In genomic region chr16:31872201-31872600, GRCh38 we compare ENCODE assay signal across 14 cellular contexts. TPM values are rescaled to one million over a fixed set of nuclear protein-coding genes. Genes with fewer than 3 reads are reported as not detected.
DNase-seq lines count a peak whose midpoint lies in the region; ATAC-seq and TF ChIP-seq lines count a peak whose summit lies in the region.
"Had no signal": no experiment of that assay in that cellular context is flagged by ENCODE, and none has a peak within 500 bp of the region (broad histone marks: within the 10 kb centered on the region; RNA-seq: fewer than 3 reads in every experiment).

No MANE protein-coding gene starts in this region.

- peaks cover 27% of the 10 kb centered on the region for H3K36me3 Mint-ChIP-seq in stimulated activated naive CD8-positive, alpha-beta T cell treated with anti-CD3 and anti-CD28 coated beads, Interleukin-15, Interleukin-2, amounts not matched to agents 100 ng/mL and 50 ng/mL, for 24 hours (ENCODE audit: low read depth)
- peaks cover 31% of the 10 kb centered on the region for H3K36me3 Mint-ChIP-seq in activated CD8-positive, alpha-beta T cell treated with anti-CD3 and anti-CD28 coated beads for 36 hours (ENCODE audit: low read depth)
- H3K36me3 Mint-ChIP-seq in memory B cell (peaks cover 5% of the 10 kb centered on the region), type B pancreatic cell (peaks cover under 1% of the 10 kb centered on the region)

- no peaks in the 10 kb centered on the region for H3K9me3 Mint-ChIP-seq in stimulated activated naive CD8-positive, alpha-beta T cell treated with anti-CD3 and anti-CD28 coated beads, Interleukin-15, Interleukin-2, amounts not matched to agents 100 ng/mL and 50 ng/mL, for 24 hours
- no peaks in the 10 kb centered on the region for H3K9me3 Mint-ChIP-seq in activated CD8-positive, alpha-beta T cell treated with anti-CD3 and anti-CD28 coated beads for 36 hours
- H3K9me3 Mint-ChIP-seq in memory B cell, result no peaks in the 10 kb centered on the region
- no peaks in the 10 kb centered on the region for H3K9me3 Mint-ChIP-seq in type B pancreatic cell

- H3K27ac Mint-ChIP-seq in stimulated activated naive CD8-positive, alpha-beta T cell treated with anti-CD3 and anti-CD28 coated beads, Interleukin-15, Interleukin-2, amounts not matched to agents 100 ng/mL and 50 ng/mL, for 24 hours, result peak overlapping the region; percentile 8
- H3K27ac Mint-ChIP-seq in activated CD8-positive, alpha-beta T cell treated with anti-CD3 and anti-CD28 coated beads for 36 hours, result peak overlapping the region; percentile 96
- H3K27ac Mint-ChIP-seq in memory B cell, result peak overlapping the region; percentile 93
- peak overlapping the region; percentile 42 for H3K27ac Mint-ChIP-seq in type B pancreatic cell

- no peak for TF ChIP-seq CTCF in activated CD8-positive, alpha-beta T cell treated with anti-CD3 and anti-CD28 coated beads for 36 hours (IDR thresholded peaks at IDR 0.05)
- no peak for TF ChIP-seq CTCF in type B pancreatic cell (conservative IDR thresholded peaks at IDR 0.05)

- intact Hi-C loops in activated CD8-positive, alpha-beta T cell treated with anti-CD3 and anti-CD28 coated beads for 36 hours (cut with micrococcal nuclease), result loop anchor here (5.0 to 10.0 kb wide), 2 partner anchors 170 to 687 kb away; partner anchors contain the start of gene FUS

- no peak overlapping the region for H3K4me3 Mint-ChIP-seq in stimulated activated naive CD8-positive, alpha-beta T cell treated with anti-CD3 and anti-CD28 coated beads, Interleukin-15, Interleukin-2, amounts not matched to agents 100 ng/mL and 50 ng/mL, for 24 hours
- H3K4me3 Mint-ChIP-seq in activated CD8-positive, alpha-beta T cell treated with anti-CD3 and anti-CD28 coated beads for 36 hours, result no peak overlapping the region
- H3K4me3 Mint-ChIP-seq in memory B cell (no peak overlapping the region), type B pancreatic cell (peak overlapping the region; percentile 86)

- no peak for DNase-seq in stimulated activated naive CD8-positive, alpha-beta T cell treated with anti-CD3 and anti-CD28 coated beads, Interleukin-15, Interleukin-2, amounts not matched to agents 100 U/mL and 50 U/mL, for 24 hours
- no peak for DNase-seq in activated CD8-positive, alpha-beta T cell treated with anti-CD3 and anti-CD28 coated beads for 36 hours
- DNase-seq in memory B cell (ENCODE audit: low spot score in 2 of 2) (no peak), type B pancreatic cell (ENCODE audit: extremely low spot score, unreplicated experiment) (no peak), middle frontal gyrus (ENCODE audit: extremely low spot score, low spot score) (no peak)
- DNase-seq: effector memory CD4-positive, alpha-beta T cell; left lung; mucosa of descending colon; ovary; stimulated activated naive CD4-positive, alpha-beta T cell treated with Interleukin-2 at 50 U/mL for 16 hours had no signal

- peaks cover 80% of the 10 kb centered on the region for H3K4me1 Mint-ChIP-seq in stimulated activated naive CD8-positive, alpha-beta T cell treated with anti-CD3 and anti-CD28 coated beads, Interleukin-15, Interleukin-2, amounts not matched to agents 100 ng/mL and 50 ng/mL, for 24 hours (ENCODE audit: low read depth)
- H3K4me1 Mint-ChIP-seq in activated CD8-positive, alpha-beta T cell treated with anti-CD3 and anti-CD28 coated beads for 36 hours (ENCODE audit: low read depth), result peaks cover 63% of the 10 kb centered on the region
- H3K4me1 Mint-ChIP-seq in memory B cell, result peaks cover 45% of the 10 kb centered on the region
- H3K4me1 Mint-ChIP-seq in type B pancreatic cell (ENCODE audit: unreplicated experiment), result peaks cover 17% of the 10 kb centered on the region

- H3K27me3 Mint-ChIP-seq in stimulated activated naive CD8-positive, alpha-beta T cell treated with anti-CD3 and anti-CD28 coated beads, Interleukin-15, Interleukin-2, amounts not matched to agents 100 ng/mL and 50 ng/mL, for 24 hours, result no peaks in the 10 kb centered on the region
- H3K27me3 Mint-ChIP-seq in activated CD8-positive, alpha-beta T cell treated with anti-CD3 and anti-CD28 coated beads for 36 hours, result no peaks in the 10 kb centered on the region
- H3K27me3 Mint-ChIP-seq in memory B cell (no peaks in the 10 kb centered on the region), type B pancreatic cell (peaks cover 23% of the 10 kb centered on the region)

- no peak for ATAC-seq in stimulated activated naive CD8-positive, alpha-beta T cell treated with anti-CD3 and anti-CD28 coated beads, Interleukin-15, Interleukin-2, amounts not matched to agents 100 U/mL and 50 U/mL, for 24 hours
- ATAC-seq in activated CD8-positive, alpha-beta T cell treated with anti-CD3 and anti-CD28 coated beads for 36 hours, result no peak
- ATAC-seq in memory B cell (ENCODE audit: low read depth), result no peak
- no peak for ATAC-seq in GM19455 (IDR thresholded peaks at IDR 0.05; ENCODE audit: unreplicated experiment)
- ATAC-seq in GM18519 (IDR thresholded peaks at IDR 0.05; ENCODE audit: low FRiP score, unreplicated experiment), result no peak
- ATAC-seq: left lung, mucosa of descending colon, sciatic nerve had no signal

- POLR2A ChIA-PET in activated CD8-positive, alpha-beta T cell treated with anti-CD3 and anti-CD28 coated beads for 36 hours (lab: Charles Lee), result interaction anchor here (0.8 to 1.5 kb wide), 3 partner anchors 22 to 394 kb away, joined by 3 read pairs; no protein-coding TSS in a partner anchor

- CTCF ChIA-PET in activated CD8-positive, alpha-beta T cell treated with anti-CD3 and anti-CD28 coated beads for 36 hours (lab: Charles Lee), result interaction anchor here (0.9 to 1.7 kb wide), 3 partner anchors 159 to 414 kb away, joined by 3 to 5 read pairs (median 3); a partner anchor contains a TSS

RNA-seq across cellular contexts. Expression of gene ZNF267, which starts 1.4 kb away (rescaled TPM):
- 10 to 100 TPM; 67.7 to 70.2 TPM for total RNA-seq in activated CD8-positive, alpha-beta T cell treated with anti-CD3 and anti-CD28 coated beads for 36 hours
- 15.8 and 16.3 TPM in 2 replicates for total RNA-seq in type B pancreatic cell (ENCODE audit: low replicate concordance)

Comparison
In these comparisons a context has a peak if more than half of its experiments do, and no peak if none do; other contexts are left out.
1. H3K27ac Mint-ChIP-seq: peak in every context shown above with its lines; median percentile 96 in activated CD8-positive, alpha-beta T cell treated with anti-CD3 and anti-CD28 coated beads for 36 hours; 93 in memory B cell; 42 in type B pancreatic cell; 8 in stimulated activated naive CD8-positive, alpha-beta T cell treated with anti-CD3 and anti-CD28 coated beads, Interleukin-15, Interleukin-2, amounts not matched to agents 100 ng/mL and 50 ng/mL, for 24 hours.